In genomic region chr15:61033938-61034792, GRCh38 we compare ENCODE assay signal across 1 cellular context.
TF ChIP-seq lines count a peak whose summit lies in the region.

No MANE protein-coding gene starts in this region.

TF ChIP-seq in IMR-90, 13 proteins besides CTCF, POLR2A, EP300 and RAD21 (continued from another document):
- TF ChIP-seq USF2 (IDR thresholded peaks at IDR 0.05; ENCODE audit: low read depth, low read length) (no peak), BHLHE40 (IDR thresholded peaks at IDR 0.05; ENCODE audit: low read depth, low read length) (no peak), NFE2L2 (IDR thresholded peaks at IDR 0.05; ENCODE audit: low read depth, low read length) (no peak), FOS (IDR thresholded peaks at IDR 0.05; ENCODE audit: low read depth, low read length) (no peak), SMC3 (IDR thresholded peaks at IDR 0.05; ENCODE audit: low read depth, low read length) (no peak), ELK1 (IDR thresholded peaks at IDR 0.05; ENCODE audit: borderline replicate concordance, low read depth, low read length) (no peak), MAZ (IDR thresholded peaks at IDR 0.05; ENCODE audit: borderline replicate concordance, low read depth, low read length) (no peak), CHD1 (IDR thresholded peaks at IDR 0.05; ENCODE audit: low read depth, low read length) (no peak), RFX5 (IDR thresholded peaks at IDR 0.05; ENCODE audit: low read depth, low read length) (no peak), MXI1 (IDR thresholded peaks at IDR 0.05; ENCODE audit: borderline replicate concordance, low read depth, low read length) (no peak), MAFK (IDR thresholded peaks at IDR 0.05; ENCODE audit: low read depth, low read length) (no peak)
